8 cellular contexts compared by ENCODE assay signal in the genomic region with DNA sequence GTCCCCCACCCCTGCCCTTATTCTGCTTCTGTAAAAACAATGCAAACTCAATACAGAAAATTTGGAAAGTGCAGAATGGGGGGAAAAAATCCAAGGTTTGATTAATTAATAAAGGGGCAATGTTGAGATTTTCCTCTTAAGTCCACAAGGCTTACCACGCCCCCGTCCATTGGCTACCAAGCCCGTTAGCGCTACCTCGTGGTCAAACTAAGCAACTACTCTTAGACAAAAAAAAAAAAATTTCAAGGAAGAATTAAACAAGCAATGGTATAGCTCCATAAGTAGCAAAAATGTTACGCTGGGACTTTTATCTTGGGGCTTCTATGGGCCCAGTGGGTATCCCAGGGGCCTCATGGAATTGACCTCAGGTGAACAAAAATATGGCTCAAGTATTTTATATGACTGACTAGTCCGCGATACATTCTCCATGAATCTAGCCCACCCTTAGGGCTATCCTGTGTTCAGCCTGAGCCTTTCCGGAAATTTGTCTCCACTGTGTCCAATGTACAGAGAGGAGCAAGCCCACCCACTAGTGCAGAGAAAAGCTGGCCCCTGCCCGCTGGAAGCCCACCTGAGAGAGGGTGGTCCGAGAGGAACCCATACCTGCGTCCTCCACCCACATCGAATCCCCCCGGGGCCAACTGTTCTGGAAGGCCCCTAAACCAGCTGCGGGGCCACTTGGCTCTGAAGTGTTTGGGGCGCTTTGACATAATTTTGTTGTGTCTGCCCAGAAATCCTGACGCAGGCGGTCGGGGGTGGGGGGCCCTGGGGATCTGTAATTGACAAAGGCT. TPM values are rescaled to one million over a fixed set of nuclear protein-coding genes. Genes with fewer than 3 reads are reported as not detected.
A peak's percentile ranks its signal among the peaks of the same experiment; 100 is the strongest.
DNase-seq lines count a peak whose midpoint lies in the region; ATAC-seq, FAIRE-seq and TF ChIP-seq lines count a peak whose summit lies in the region.

No MANE protein-coding gene starts in this region.

- H3K27ac ChIP-seq in OCI-LY7 (ENCODE audit: low read depth, low read length, poor library complexity, severe bottlenecking) (no peak overlapping the region), neutrophil (no peak overlapping the region)

- TF ChIP-seq EP300 in Ishikawa (IDR thresholded peaks at IDR 0.05; ENCODE audit: borderline replicate concordance), result no peak

- intact Hi-C loops in OCI-LY7 (cut with micrococcal nuclease; ENCODE audit: unreplicated experiment), result loop anchor here (2.0 to 5.0 kb wide), 2 partner anchors 133 to 255 kb away; no protein-coding TSS in a partner anchor

- CTCF ChIA-PET in OCI-LY7 (lab: Charles Lee; ENCODE audit: unreplicated experiment), result no interaction called here

- FAIRE-seq in urothelium cell line (lab: Jason Lieb, UNC), result no peak

- H3K4me2 ChIP-seq in OCI-LY7 (ENCODE audit: low read length), result no peak overlapping the region

- no peaks in the 10 kb centered on the region for H4K20me1 ChIP-seq in OCI-LY7 (ENCODE audit: insufficient read depth, low read length)

- no peaks in the 10 kb centered on the region for H3K9me2 ChIP-seq in OCI-LY7 (ENCODE audit: insufficient read depth, low read length)

- POLR2A ChIA-PET in OCI-LY7 (lab: Charles Lee), result interaction anchor here (0.7 kb wide), 1 partner anchor 133 kb away, joined by 3 read pairs; no protein-coding TSS in a partner anchor

- peaks cover 17% of the 10 kb centered on the region for H3K4me1 ChIP-seq in OCI-LY7 (ENCODE audit: insufficient read depth, low read length, poor library complexity, severe bottlenecking)
- H3K4me1 ChIP-seq in neutrophil (ENCODE audit: control insufficient read depth in 1 of 2, insufficient read depth in 1 of 2, low read depth in 1 of 2, low read length in 1 of 2), result peaks cover 12 to 15% of the 10 kb centered on the region in 2 experiments

- no peaks in the 10 kb centered on the region for H3K27me3 ChIP-seq in neutrophil

- no peak overlapping the region for H3K4me3 ChIP-seq in OCI-LY7 (ENCODE audit: low read depth, low read length, poor library complexity, severe bottlenecking)
- H3K4me3 ChIP-seq in fibroblast of the aortic adventitia (ENCODE audit: low read depth, low read length), result no peak overlapping the region
- no peak overlapping the region for H3K4me3 ChIP-seq in neutrophil (ENCODE audit: low read depth in 1 of 2, low read length in 1 of 2)

- no peak for ATAC-seq in GM21723 (IDR thresholded peaks at IDR 0.05; ENCODE audit: unreplicated experiment)

- no peak overlapping the region for H2AFZ ChIP-seq in OCI-LY7 (ENCODE audit: low read length)

- H3K9me3 ChIP-seq in OCI-LY7 (ENCODE audit: low read length), result no peaks in the 10 kb centered on the region
- H3K9me3 ChIP-seq in neutrophil, result no peaks in the 10 kb centered on the region

- no TSS peak for BruUV-seq in OCI-LY7 (replicated peaks; lab: Mats Ljungman, UMichigan)

- DNase-seq in COLO829 (ENCODE audit: low spot score) (peak; percentile 57), OCI-LY7 (ENCODE audit: low spot score) (peak; percentile 79), activated T-cell treated with anti-CD3 and anti-CD28 coated beads for 48 hours (ENCODE audit: low read depth) (peak; percentile 37), fibroblast of the aortic adventitia (ENCODE audit: low read depth) (peak; percentile 89), urothelium cell line (ENCODE audit: low spot score) (peak; percentile 77)

- peak; percentile 86 for TF ChIP-seq RAD21 in Ishikawa (IDR thresholded peaks at IDR 0.05; ENCODE audit: low read depth)

- H3K36me3 ChIP-seq in OCI-LY7 (ENCODE audit: insufficient read depth, low read length) (no peaks in the 10 kb centered on the region), neutrophil (no peaks in the 10 kb centered on the region)

- H3K79me2 ChIP-seq in OCI-LY7 (ENCODE audit: insufficient read depth, low read depth, low read length), result no peaks in the 10 kb centered on the region

- TF ChIP-seq CTCF in OCI-LY7 (conservative IDR thresholded peaks at IDR 0.05; ENCODE audit: low read length) (peak; percentile 92), fibroblast of the aortic adventitia (IDR thresholded peaks at IDR 0.05; ENCODE audit: insufficient read depth, low read length) (peak; percentile 85), neutrophil (IDR thresholded peaks at IDR 0.05) (peak; percentile 62)

TF ChIP-seq in Ishikawa, 13 proteins besides CTCF, POLR2A, EP300 and RAD21:
- TF ChIP-seq EGR1 (IDR thresholded peaks at IDR 0.05) (peak; percentile 29; the same call in 1 of the 2 replicates), TAF1 (IDR thresholded peaks at IDR 0.05; ENCODE audit: low read depth) (no peak)
- TF ChIP-seq, protein P1, sequence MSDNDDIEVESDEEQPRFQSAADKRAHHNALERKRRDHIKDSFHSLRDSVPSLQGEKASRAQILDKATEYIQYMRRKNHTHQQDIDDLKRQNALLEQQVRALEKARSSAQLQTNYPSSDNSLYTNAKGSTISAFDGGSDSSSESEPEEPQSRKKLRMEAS (IDR thresholded peaks at IDR 0.05), result no peak

RNA-seq across cellular contexts. Expression of gene TEX2, which starts 19.1 kb away (rescaled TPM):
- total RNA-seq in OCI-LY7 (2014; rRNA removed; shearing (Covaris generic)), result 7.4 and 8.5 TPM in 2 replicates
- total RNA-seq in OCI-LY7 (2022) (12.4 and 13.9 TPM in 2 replicates), fibroblast of the aortic adventitia (ENCODE audit: low replicate concordance) (24.4 and 24.6 TPM in 2 replicates)

Comparison
In these comparisons a context has a peak if more than half of its experiments do, and no peak if none do; other contexts are left out.
1. DNase-seq: peak in every context shown above with its lines; median percentile 89 in fibroblast of the aortic adventitia; 79 in OCI-LY7; 77 in urothelium cell line; 57 in COLO829; 37 in activated T-cell treated with anti-CD3 and anti-CD28 coated beads for 48 hours.